8 cellular contexts compared by ENCODE assay signal in genomic region chr6:132798820-132799538, GRCh38. TPM values are rescaled to one million over a fixed set of nuclear protein-coding genes. Genes with fewer than 3 reads are reported as not detected.
DNase-seq lines count a peak whose midpoint lies in the region; ATAC-seq, FAIRE-seq and TF ChIP-seq lines count a peak whose summit lies in the region.

No MANE protein-coding gene starts in this region.

- H3K27me3 ChIP-seq in WERI-Rb-1 (ENCODE audit: insufficient read depth, low read depth, severe bottlenecking) = peaks cover 26% of the 10 kb centered on the region

- 18% methylated on average over 17 of the region's 17 CpGs for WGBS in A549 (ENCODE audit: missing lambda C conversion rate)

- TF ChIP-seq POLR2A in A549 (IDR thresholded peaks at IDR 0.05; ENCODE audit: low read length) (no peak), GM18505 (IDR thresholded peaks at IDR 0.05; ENCODE audit: borderline replicate concordance, extremely low read depth, insufficient read depth, insufficient read length) (no peak)

- TF ChIP-seq CTCF in A549 (IDR thresholded peaks at IDR 0.05) (peak; percentile 70), WERI-Rb-1 (IDR thresholded peaks at IDR 0.05; ENCODE audit: low read depth, low read length) (peak; percentile 75), kidney (IDR thresholded peaks at IDR 0.05; ENCODE audit: borderline replicate concordance, extremely low read depth, insufficient read depth) (peak; percentile 75)

- TF ChIP-seq RAD21 in A549 (conservative IDR thresholded peaks at IDR 0.05 in 1 of 2, IDR thresholded peaks at IDR 0.05 in 1 of 2) = peak; percentile 39 to 49

- no peak for TF ChIP-seq EP300 in A549 (IDR thresholded peaks at IDR 0.05)

- intact Hi-C loops in kidney (cut with DNase I) = no loop called here

- H3K27ac ChIP-seq in A549 (peak overlapping the region in 1 of 2 experiments; percentile 80; a peak in 4 of 6 replicates), WERI-Rb-1 (no peak overlapping the region), kidney (ENCODE audit: low read depth in 2 of 2, low read length in 2 of 2) (peak overlapping the region; percentile 59 to 76)

- ATAC-seq in A549 = peak in 1 of 2 experiments; percentile 91; a peak in 4 of 6 replicates
- ATAC-seq in GM18505 (IDR thresholded peaks at IDR 0.05; ENCODE audit: unreplicated experiment) = peak; percentile 85
- ATAC-seq in HG02938 (IDR thresholded peaks at IDR 0.05; ENCODE audit: unreplicated experiment) = peak; percentile 90

- POLR2A ChIA-PET in A549 (lab: Yijun Ruan, JAX) = interaction anchor here (0.9 to 2.1 kb wide), 3 partner anchors 15 to 286 kb away, joined by 3 to 13 read pairs (median 4); partner anchors contain the start of genes RPS12 and STX7

- CTCF ChIA-PET in A549 (lab: Yijun Ruan, JAX) = interaction anchor here (0.6 to 2.1 kb wide), 22 partner anchors 8 to 884 kb away, joined by 3 to 29 read pairs (median 4); no protein-coding TSS in a partner anchor

- FAIRE-seq in A549 (lab: Jason Lieb, UNC) = no peak
- FAIRE-seq in kidney (lab: Jason Lieb, UNC) = peak; percentile 69

- DNase-seq in A549 (ENCODE audit: low read depth in 1 of 2, low spot score in 1 of 2) = peak in 1 of 2 experiments; percentile 76
- peak; percentile 69 to 85 for DNase-seq in NCI-H2081 (lab: John Stamatoyannopoulos, UW)
- peak; percentile 67 for DNase-seq in WERI-Rb-1
- DNase-seq in central memory CD4-positive, alpha-beta T cell = peak; percentile 66
- DNase-seq in kidney = peak; percentile 85
- peak; percentile 32 to 52 for DNase-seq in stimulated activated CD4-positive, alpha-beta T cell treated with anti-CD3 and anti-CD28 coated beads, Interleukin-15, amount 100 ng/mL, for 1 hour (ENCODE audit: low read depth in 1 of 2, low spot score in 1 of 2)

- H3K4me3 ChIP-seq in A549 (peak overlapping the region; percentile 73), WERI-Rb-1 (ENCODE audit: low read depth, low read length) (peak overlapping the region; percentile 62), kidney (ENCODE audit: low read length in 2 of 2) (peak overlapping the region in 1 of 2 donors; percentile 93)

- H3K36me3 ChIP-seq in WERI-Rb-1 (no peaks in the 10 kb centered on the region), kidney (ENCODE audit: control insufficient read depth in 1 of 2, insufficient read depth in 2 of 2, low read length in 2 of 2) (no peaks in the 10 kb centered on the region)

- H3K9ac ChIP-seq in kidney (ENCODE audit: low read length in 2 of 2) = peak overlapping the region in 1 of 2 donors; percentile 43

- H3K4me1 ChIP-seq in A549 = no peaks in the 10 kb centered on the region
- H3K4me1 ChIP-seq in kidney (ENCODE audit: control insufficient read depth in 1 of 2, insufficient read depth in 1 of 2, low read depth in 1 of 2, low read length in 2 of 2) = peaks cover 0 to 2% of the 10 kb centered on the region in 2 donors

- no peak overlapping the region for H3K4me2 ChIP-seq in A549

- H3K9me3 ChIP-seq in A549 = 0 out of 3 replicates have a peak, but pooled peaks cover 3% of the 10 kb centered on the region
- H3K9me3 ChIP-seq in WERI-Rb-1 (ENCODE audit: severe bottlenecking) = no peaks in the 10 kb centered on the region
- no peaks in the 10 kb centered on the region for H3K9me3 ChIP-seq in kidney (ENCODE audit: control insufficient read depth in 1 of 2, low read length in 2 of 2)

TF ChIP-seq in A549, 52 proteins besides CTCF, POLR2A, EP300 and RAD21:
- no peak for TF ChIP-seq FOSB (CRISPR knock-in tag; IDR thresholded peaks at IDR 0.05)
- no peak for TF ChIP-seq MAZ (IDR thresholded peaks at IDR 0.05; ENCODE audit: borderline replicate concordance, low read depth, low read length)
- TF ChIP-seq SMC3 (IDR thresholded peaks at IDR 0.05) = peak; percentile 71; the same call in 2 of the 3 replicates
- no peak for TF ChIP-seq ZC3H11A (IDR thresholded peaks at IDR 0.05)
- no peak for TF ChIP-seq HOXB13 (CRISPR knock-in tag; IDR thresholded peaks at IDR 0.05; ENCODE audit: low read depth)
- TF ChIP-seq HEYL (CRISPR knock-in tag; IDR thresholded peaks at IDR 0.05) = no peak
- TF ChIP-seq MAX (IDR thresholded peaks at IDR 0.05) = peak; percentile 53
- TF ChIP-seq BCL3 (IDR thresholded peaks at IDR 0.05) = no peak

RNA-seq across cellular contexts. Expression of gene SLC18B1, which starts 0.5 kb away (rescaled TPM):
- polyA plus RNA-seq in A549 (2011; rRNA removed) (13.2 and 17.4 TPM in 2 replicates), A549 (2017; fragmentation: RNase III; extraction: RNeasy Plus Mini Kit Qiagen cat#74134 plus additional on column Dnase treatment) (4.2 to 4.5 TPM (median 4.2 TPM) in 3 replicates), kidney (ENCODE audit: insufficient read depth, low read depth, low replicate concordance) (16.9 TPM)
- 2.5 and 2.8 TPM in 2 replicates for polyA plus RNA-seq in A549 (2012; cell fraction: cytosol; rRNA removed)
- 1.4 and 3.2 TPM in 2 replicates for polyA plus RNA-seq in A549 (2012; cell fraction: nucleus; rRNA removed)
- polyA minus RNA-seq in A549 (2011; rRNA and poly(A)+ RNA removed) = 4.1 and 4.5 TPM in 2 replicates
- total RNA-seq in kidney = 17.2 TPM

RNA-seq across cellular contexts. Expression of gene RPS12, which starts 15.4 kb away (rescaled TPM):
- polyA plus RNA-seq in A549 (2011; rRNA removed) (2,499 and 2,743 TPM in 2 replicates), A549 (2017; fragmentation: RNase III; extraction: RNeasy Plus Mini Kit Qiagen cat#74134 plus additional on column Dnase treatment) (1,913 to 2,040 TPM (median 1,987 TPM) in 3 replicates), kidney (ENCODE audit: insufficient read depth, low read depth, low replicate concordance) (1,813 TPM)
- polyA plus RNA-seq in A549 (2012; cell fraction: cytosol; rRNA removed) = 3,589 and 4,526 TPM in 2 replicates
- polyA plus RNA-seq in A549 (2012; cell fraction: nucleus; rRNA removed) = 1,277 and 1,380 TPM in 2 replicates
- 1,277 and 1,661 TPM in 2 replicates for polyA minus RNA-seq in A549 (2011; rRNA and poly(A)+ RNA removed)
- 919 TPM for total RNA-seq in kidney

RNA-seq across cellular contexts. Expression of gene VNN2, which starts 41.3 kb away (rescaled TPM):
- polyA plus RNA-seq in A549 (2011; rRNA removed) (0.09 TPM in 1 of 2 replicates, not detected in the other), A549 (2017; fragmentation: RNase III; extraction: RNeasy Plus Mini Kit Qiagen cat#74134 plus additional on column Dnase treatment) (0.13 TPM in 1 of 3 replicates, not detected in the others), kidney (ENCODE audit: insufficient read depth, low read depth, low replicate concordance) (1.7 TPM)
- 0.03 TPM in 1 of 2 replicates, not detected in the other for polyA plus RNA-seq in A549 (2012; cell fraction: cytosol; rRNA removed)
- not detected in 2 replicates for polyA plus RNA-seq in A549 (2012; cell fraction: nucleus; rRNA removed)
- not detected in 2 replicates for polyA minus RNA-seq in A549 (2011; rRNA and poly(A)+ RNA removed)
- total RNA-seq in kidney = 6.7 TPM
